Comparison of ENCODE assay signal across 30 cellular contexts in the genomic region with DNA sequence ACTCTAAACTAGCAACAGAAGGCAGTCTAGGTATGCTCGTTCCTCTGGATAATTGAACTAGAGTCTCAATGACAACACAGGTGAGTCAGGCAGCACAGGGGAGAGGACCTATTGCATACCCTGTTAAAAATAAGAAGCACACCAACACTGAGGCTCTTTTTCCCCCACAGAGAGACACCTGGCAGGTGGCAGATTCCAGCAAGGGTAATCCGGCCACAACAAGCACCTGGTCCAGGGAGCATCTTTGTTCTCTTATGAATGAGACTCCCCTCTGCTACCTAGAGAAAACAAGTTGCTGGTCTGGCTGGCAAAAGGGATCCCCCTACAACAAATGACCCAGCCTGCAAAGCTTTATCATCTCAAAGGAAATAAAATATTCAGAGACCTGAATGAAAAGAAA.
"Had no signal": no experiment of that assay in that cellular context is flagged by ENCODE, and none has a peak within 500 bp of the region (broad histone marks: within the 10 kb centered on the region; RNA-seq: fewer than 3 reads in every experiment).

No MANE protein-coding gene starts in this region.

- H3K27ac ChIP-seq: brain microvascular endothelial cell, WERI-Rb-1 had no signal

- DNase-seq: activated CD4-positive, alpha-beta T cell treated with anti-CD3 and anti-CD28 coated beads, Interleukin-2, amount 10 ng/mL, durations not matched to agents 24 days and 14 days; activated CD4-positive, alpha-beta T cell treated with anti-CD3 and anti-CD28 coated beads, Interleukin-2, amount 50 U/mL, for 4 hours; activated CD8-positive, alpha-beta T cell treated with anti-CD3 and anti-CD28 coated beads for 36 hours; activated effector memory CD4-positive, alpha-beta T cell treated with anti-CD3 and anti-CD28 coated beads, Interleukin-2, amount 50 U/mL, for 16 hours; activated naive CD4-positive, alpha-beta T cell; activated naive CD4-positive, alpha-beta T cell treated with anti-CD3 and anti-CD28 coated beads, Interleukin-2, amount 50 U/mL, for 16 hours; activated naive CD8-positive, alpha-beta T cell treated with anti-CD3 and anti-CD28 coated beads for 36 hours; activated T-cell treated with anti-CD3 and anti-CD28 coated beads, Interleukin-2, amount 50 U/mL, for 1 hour; activated T-cell treated with anti-CD3 and anti-CD28 coated beads, Interleukin-2, amount 50 U/mL, for 72 hours; amniotic stem cell; aorta; brain microvascular endothelial cell; Karpas-422; KBM-7; NCI-H1105; NCI-H1417 treated with DMSO at 0.1 percent for 48 hours; NCI-H187 treated with DMSO at 0.1 percent for 48 hours; NCI-H2081; NCI-H446; NCI-H510A treated with DMSO at 0.1 percent for 48 hours; NCI-H526 treated with DMSO at 0.1 percent for 48 hours; RPMI8226; SW 1271; T-helper 1 cell; T-helper 2 cell; T-helper 9 cell; WERI-Rb-1 had no signal

- ATAC-seq: activated CD8-positive, alpha-beta T cell treated with anti-CD3 and anti-CD28 coated beads for 36 hours; activated T-cell treated with anti-CD3 and anti-CD28 coated beads, Interleukin-2, amount 50 U/mL, for 72 hours; activated T-helper 17 cell treated with anti-CD3 and anti-CD28 coated beads, Interleukin-2, amount 50 U/mL, for 72 hours; Panc1 had no signal

- H3K27ac Mint-ChIP-seq: activated CD4-positive, alpha-beta T cell treated with anti-CD3 and anti-CD28 coated beads, Interleukin-2, amount 10 ng/mL, durations not matched to agents 24 days and 14 days; activated CD8-positive, alpha-beta T cell treated with anti-CD3 and anti-CD28 coated beads for 36 hours; activated naive CD8-positive, alpha-beta T cell treated with anti-CD3 and anti-CD28 coated beads for 36 hours; activated T-cell treated with anti-CD3 and anti-CD28 coated beads, Interleukin-2, amount 50 U/mL, for 72 hours; activated T-helper 17 cell treated with anti-CD3 and anti-CD28 coated beads, Interleukin-2, amount 50 U/mL, for 72 hours had no signal

- H3K27me3 ChIP-seq: brain microvascular endothelial cell had no signal

- H3K36me3 ChIP-seq: brain microvascular endothelial cell, WERI-Rb-1 had no signal

- H3K4me1 Mint-ChIP-seq: activated CD4-positive, alpha-beta T cell treated with anti-CD3 and anti-CD28 coated beads, Interleukin-2, amount 10 ng/mL, durations not matched to agents 24 days and 14 days; activated naive CD8-positive, alpha-beta T cell treated with anti-CD3 and anti-CD28 coated beads for 36 hours; activated T-helper 17 cell treated with anti-CD3 and anti-CD28 coated beads, Interleukin-2, amount 50 U/mL, for 72 hours; central memory CD8-positive, alpha-beta T cell had no signal

- H3K9me3 Mint-ChIP-seq: activated CD4-positive, alpha-beta T cell treated with anti-CD3 and anti-CD28 coated beads, Interleukin-2, amount 10 ng/mL, durations not matched to agents 24 days and 14 days; activated CD8-positive, alpha-beta T cell treated with anti-CD3 and anti-CD28 coated beads for 36 hours; activated naive CD8-positive, alpha-beta T cell treated with anti-CD3 and anti-CD28 coated beads for 36 hours; activated T-cell treated with anti-CD3 and anti-CD28 coated beads, Interleukin-2, amount 50 U/mL, for 72 hours; central memory CD8-positive, alpha-beta T cell had no signal

- H3K36me3 Mint-ChIP-seq: activated naive CD8-positive, alpha-beta T cell treated with anti-CD3 and anti-CD28 coated beads for 36 hours had no signal

- H3K27me3 Mint-ChIP-seq: activated CD4-positive, alpha-beta T cell treated with anti-CD3 and anti-CD28 coated beads, Interleukin-2, amount 10 ng/mL, durations not matched to agents 24 days and 14 days; central memory CD8-positive, alpha-beta T cell had no signal

- H3K4me3 Mint-ChIP-seq: activated CD4-positive, alpha-beta T cell treated with anti-CD3 and anti-CD28 coated beads, Interleukin-2, amount 10 ng/mL, durations not matched to agents 24 days and 14 days; activated CD8-positive, alpha-beta T cell treated with anti-CD3 and anti-CD28 coated beads for 36 hours; activated naive CD8-positive, alpha-beta T cell treated with anti-CD3 and anti-CD28 coated beads for 36 hours; activated T-cell treated with anti-CD3 and anti-CD28 coated beads, Interleukin-2, amount 50 U/mL, for 72 hours; activated T-helper 17 cell treated with anti-CD3 and anti-CD28 coated beads, Interleukin-2, amount 50 U/mL, for 72 hours; central memory CD8-positive, alpha-beta T cell had no signal
